ENCODE assay signal across 24 cellular contexts in the genomic region with DNA sequence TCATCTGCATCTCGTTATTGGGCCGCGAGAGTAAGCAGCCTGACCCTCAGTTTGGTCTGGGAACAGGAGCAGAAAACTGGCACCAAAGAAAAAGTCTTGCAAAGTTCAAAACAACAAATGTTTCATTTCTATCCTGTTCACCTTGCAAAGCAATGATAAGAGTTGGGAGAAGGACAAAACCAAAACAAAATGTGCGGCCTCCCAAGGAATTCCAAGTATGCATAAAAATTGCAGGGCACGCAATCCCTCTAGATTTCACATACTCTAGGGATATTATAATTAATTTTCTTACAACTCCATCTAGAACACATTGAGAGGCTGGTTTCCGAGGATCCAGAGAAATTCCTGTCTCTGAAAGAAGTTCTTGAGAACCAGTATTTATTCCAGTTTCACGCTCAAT. TPM values are rescaled to one million over a fixed set of nuclear protein-coding genes. Genes with fewer than 3 reads are reported as not detected.
DNase-seq lines count a peak whose midpoint lies in the region; ATAC-seq, FAIRE-seq and TF ChIP-seq lines count a peak whose summit lies in the region.
"Had no signal": no experiment of that assay in that cellular context is flagged by ENCODE, and none has a peak within 500 bp of the region (broad histone marks: within the 10 kb centered on the region; RNA-seq: fewer than 3 reads in every experiment).

No MANE protein-coding gene starts in this region.

- H3K79me2 ChIP-seq in mesendoderm (ENCODE audit: control insufficient read depth, insufficient read depth, low read length): no peaks in the 10 kb centered on the region

- H3K27me3 ChIP-seq in mesendoderm (ENCODE audit: insufficient read depth, low read length, poor library complexity): no peaks in the 10 kb centered on the region
- no peaks in the 10 kb centered on the region for H3K27me3 ChIP-seq in H7 (ENCODE audit: control insufficient read depth, insufficient read depth, low read length)
- H3K27me3 ChIP-seq: right atrium auricular region had no signal

- DNase-seq in ACHN: peak; percentile 48
- no peak for DNase-seq in chondrocyte (ENCODE audit: low spot score)
- peak; percentile 3 for DNase-seq in mesendoderm
- no peak for DNase-seq in D721Med (ENCODE audit: insufficient read length, low spot score)
- no peak for DNase-seq in H7
- DNase-seq: activated CD4-positive, alpha-beta T cell treated with anti-CD3 and anti-CD28 coated beads, Interleukin-2, amount 50 U/mL, for 48 hours; activated naive CD4-positive, alpha-beta T cell treated with anti-CD3 and anti-CD28 coated beads, Interleukin-2, amount 50 U/mL, for 16 hours; activated T-cell treated with anti-CD3 and anti-CD28 coated beads, Interleukin-2, amount 50 U/mL, for 24 hours; CD4-positive, alpha-beta T cell; DND-41; left ventricle myocardium superior; NCI-H1436 treated with DMSO at 0.1 percent for 48 hours; NCI-H82; nucleus accumbens; PC-3; SHP77 treated with DMSO at 0.1 percent for 48 hours had no signal

- no peak for TF ChIP-seq CTCF in chondrocyte (IDR thresholded peaks at IDR 0.05)
- no peak for TF ChIP-seq CTCF in D721Med (IDR thresholded peaks at IDR 0.05; ENCODE audit: insufficient read depth, missing control alignments)

- H3K4me2 ChIP-seq in mesendoderm (ENCODE audit: low read length): no peak overlapping the region

- no CpG with 5 or more reads among the region's 7 CpGs for WGBS in mesendoderm (ENCODE audit: extremely low coverage, insufficient coverage, low lambda C conversion rate)

- no peak overlapping the region for H3K4ac ChIP-seq in mesendoderm (ENCODE audit: low read depth, low read length)

- H3K18ac ChIP-seq in mesendoderm (ENCODE audit: low read length): no peak overlapping the region

- H3K79me1 ChIP-seq in mesendoderm (ENCODE audit: low read length): no peaks in the 10 kb centered on the region

- peaks cover 14% of the 10 kb centered on the region for H3K4me1 Mint-ChIP-seq in chondrocyte (ENCODE audit: low read depth)
- H3K4me1 Mint-ChIP-seq: stimulated activated memory B cell treated with anti-CD40 and anti-IgM and Interleukin-4, amounts not matched to agents 10 μg/mL and 1 μg/mL and 100 μg/mL, for 72 hours had no signal

- H4K8ac ChIP-seq in mesendoderm (ENCODE audit: low read depth, low read length): no peak overlapping the region

- no peak overlapping the region for H3K23ac ChIP-seq in mesendoderm (ENCODE audit: low read length)

- no peak overlapping the region for H2AK5ac ChIP-seq in mesendoderm (ENCODE audit: low read length)

- H3K9ac ChIP-seq in mesendoderm (ENCODE audit: low read length): no peak overlapping the region

- peak overlapping the region; percentile 80 for H3K27ac Mint-ChIP-seq in chondrocyte (ENCODE audit: unreplicated experiment)
- H3K27ac Mint-ChIP-seq: activated T-cell treated with anti-CD3 and anti-CD28 coated beads, Interleukin-2, amount 50 U/mL, for 24 hours; CD4-positive, alpha-beta T cell; stimulated activated memory B cell treated with anti-CD40 and anti-IgM and Interleukin-4, amounts not matched to agents 10 μg/mL and 1 μg/mL and 100 μg/mL, for 72 hours had no signal

- FAIRE-seq in D721Med (lab: Jason Lieb, UNC): no peak
- FAIRE-seq: GM18507, HepG2 had no signal

- in situ Hi-C loops in ACHN (cut with HindIII; ENCODE audit: low pct_ligation_motif_present, low pct_unique_long_range_greater_than_20kb, low sequenced_read_pairs): no loop called here

- TF ChIP-seq RAD21 in Ishikawa (IDR thresholded peaks at IDR 0.05; ENCODE audit: low read depth): no peak

- H2BK5ac ChIP-seq in mesendoderm (ENCODE audit: low read length): no peak overlapping the region

- H3K4me3 ChIP-seq in mesendoderm (ENCODE audit: low read length) (no peak overlapping the region), H7 (ENCODE audit: insufficient read depth, low read depth, low read length) (no peak overlapping the region)
- H3K4me3 ChIP-seq: right atrium auricular region, thoracic aorta had no signal

- H3K27me3 Mint-ChIP-seq in chondrocyte (ENCODE audit: low read depth): no peaks in the 10 kb centered on the region
- H3K27me3 Mint-ChIP-seq: activated T-cell treated with anti-CD3 and anti-CD28 coated beads, Interleukin-2, amount 50 U/mL, for 24 hours; CD4-positive, alpha-beta T cell; stimulated activated memory B cell treated with anti-CD40 and anti-IgM and Interleukin-4, amounts not matched to agents 10 μg/mL and 1 μg/mL and 100 μg/mL, for 72 hours had no signal

- H3K36me3 Mint-ChIP-seq in chondrocyte (ENCODE audit: low read depth): peaks cover 20% of the 10 kb centered on the region

- no peak overlapping the region for H2BK120ac ChIP-seq in mesendoderm (ENCODE audit: low read depth, low read length)

- H3K27ac ChIP-seq in mesendoderm (ENCODE audit: low read depth, low read length): no peak overlapping the region
- H3K27ac ChIP-seq: right atrium auricular region had no signal

- no peak overlapping the region for H4K5ac ChIP-seq in mesendoderm (ENCODE audit: low read length)

- peaks cover 3% of the 10 kb centered on the region for H3K36me3 ChIP-seq in mesendoderm (ENCODE audit: control insufficient read depth, insufficient read depth, low read length)
- H3K36me3 ChIP-seq in H7 (replicated peaks; ENCODE audit: control insufficient read depth, insufficient read depth, low read length): peaks cover 3% of the 10 kb centered on the region

- TF ChIP-seq EP300 in Ishikawa (IDR thresholded peaks at IDR 0.05; ENCODE audit: borderline replicate concordance): no peak

- no peaks in the 10 kb centered on the region for H3K4me1 ChIP-seq in mesendoderm (ENCODE audit: control insufficient read depth, low read depth, low read length)
- H3K4me1 ChIP-seq: right atrium auricular region had no signal

- H3K9me3 Mint-ChIP-seq in chondrocyte (ENCODE audit: low read depth): no peaks in the 10 kb centered on the region
- H3K9me3 Mint-ChIP-seq: activated T-cell treated with anti-CD3 and anti-CD28 coated beads, Interleukin-2, amount 50 U/mL, for 24 hours; CD4-positive, alpha-beta T cell; stimulated activated memory B cell treated with anti-CD40 and anti-IgM and Interleukin-4, amounts not matched to agents 10 μg/mL and 1 μg/mL and 100 μg/mL, for 72 hours had no signal

- H2BK15ac ChIP-seq in mesendoderm (replicated peaks; ENCODE audit: low read depth): no peak overlapping the region

- ATAC-seq in HG03139 (IDR thresholded peaks at IDR 0.05; ENCODE audit: unreplicated experiment) (no peak), HG03521 (IDR thresholded peaks at IDR 0.05; ENCODE audit: unreplicated experiment) (no peak)
- ATAC-seq: HepG2; left ventricle myocardium superior; PC-3; stimulated activated memory B cell treated with anti-CD40 and anti-IgM and Interleukin-4, amounts not matched to agents 10 μg/mL and 1 μg/mL and 100 μg/mL, for 72 hours had no signal

- peak overlapping the region; percentile 31 for H3K4me3 Mint-ChIP-seq in chondrocyte (ENCODE audit: unreplicated experiment)
- H3K4me3 Mint-ChIP-seq: activated T-cell treated with anti-CD3 and anti-CD28 coated beads, Interleukin-2, amount 50 U/mL, for 24 hours; CD4-positive, alpha-beta T cell; stimulated activated memory B cell treated with anti-CD40 and anti-IgM and Interleukin-4, amounts not matched to agents 10 μg/mL and 1 μg/mL and 100 μg/mL, for 72 hours had no signal

- H3K56ac ChIP-seq in mesendoderm (ENCODE audit: low read length): no peak overlapping the region

TF ChIP-seq in Ishikawa, 13 proteins besides CTCF, POLR2A, EP300 and RAD21 (continues in another document):
- no peak for TF ChIP-seq NFIC (IDR thresholded peaks at IDR 0.05)
- TF ChIP-seq CREB1 (IDR thresholded peaks at IDR 0.05; ENCODE audit: low read depth): no peak
- no peak for TF ChIP-seq FOXM1 (IDR thresholded peaks at IDR 0.05; ENCODE audit: borderline replicate concordance, low read depth)
- no peak for TF ChIP-seq EGR1 (IDR thresholded peaks at IDR 0.05)
- peak; percentile 85 for TF ChIP-seq TEAD4 (IDR thresholded peaks at IDR 0.05)
- TF ChIP-seq USF1 (IDR thresholded peaks at IDR 0.05): no peak
- no peak for TF ChIP-seq REST (IDR thresholded peaks at IDR 0.05; ENCODE audit: low read depth)

RNA-seq across cellular contexts. Expression of gene CHUK, which starts 20.1 kb away (rescaled TPM):
- 16.3 to 18.7 TPM (median 16.3 TPM) in 3 replicates for total RNA-seq in chondrocyte
- 12.8 TPM for polyA plus RNA-seq in mesendoderm (2013, experiment 1 of 2)
- polyA plus RNA-seq in mesendoderm (2013, experiment 2 of 2): 12.5 TPM
- total RNA-seq in H7 (2014; rRNA removed; shearing (Covaris generic)): 11.8 and 14.8 TPM in 2 replicates

RNA-seq across cellular contexts. Expression of gene ERLIN1, which starts 23.5 kb away (rescaled TPM):
- total RNA-seq in chondrocyte: 27.7 to 45.0 TPM (median 28.2 TPM) in 3 replicates
- polyA plus RNA-seq in mesendoderm (2013, experiment 1 of 2): 26.9 TPM
- 25.3 TPM for polyA plus RNA-seq in mesendoderm (2013, experiment 2 of 2)
- total RNA-seq in H7 (2014; rRNA removed; shearing (Covaris generic)): 21.9 and 35.8 TPM in 2 replicates

RNA-seq across cellular contexts. Expression of gene CWF19L1, which starts 58.1 kb away (rescaled TPM):
- 11.9 to 16.9 TPM (median 14.1 TPM) in 3 replicates for total RNA-seq in chondrocyte
- polyA plus RNA-seq in mesendoderm (2013, experiment 1 of 2): 21.8 TPM
- polyA plus RNA-seq in mesendoderm (2013, experiment 2 of 2): 21.0 TPM
- total RNA-seq in H7 (2014; rRNA removed; shearing (Covaris generic)): 39.9 and 41.7 TPM in 2 replicates

Comparison
In these comparisons a context has a peak if more than half of its experiments do, and no peak if none do; other contexts are left out.
1. DNase-seq: peak in ACHN (single experiment) and mesendoderm (single experiment); none in chondrocyte (single experiment), D721Med (single experiment) and H7 (single experiment).